Comparison of ENCODE assay signal across 8 cellular contexts in genomic region chr17:44324571-44325275, GRCh38. TPM values are rescaled to one million over a fixed set of nuclear protein-coding genes. Genes with fewer than 3 reads are reported as not detected.
DNase-seq lines count a peak whose midpoint lies in the region; ATAC-seq and TF ChIP-seq lines count a peak whose summit lies in the region.

Gene SLC25A39 (minus strand): TSS chr17:44324823. CDS start chr17:44323562, 1,261 bp downstream.

- no peaks in the 10 kb centered on the region for H3K27me3 ChIP-seq in osteoblast (ENCODE audit: insufficient read depth, low read length)
- H3K27me3 ChIP-seq in testis = no peaks in the 10 kb centered on the region

- 1% methylated on average over 23 to 68 of the region's 85 CpGs for WGBS in testis, 2 donors

- no peaks in the 10 kb centered on the region for H3K9me3 ChIP-seq in osteoblast (ENCODE audit: low read depth, low read length)
- no peaks in the 10 kb centered on the region for H3K9me3 ChIP-seq in testis

- peak within 1 kb of the TSS; percentile 95 to 97 for H3K27ac Mint-ChIP-seq in activated naive CD4-positive, alpha-beta T cell treated with anti-CD3 and anti-CD28 coated beads, Interleukin-2, amount 50 U/mL, for 72 hours

- peak within 1 kb of the TSS; percentile 88 for H2AFZ ChIP-seq in osteoblast (ENCODE audit: low read length)

- H3K9me3 Mint-ChIP-seq in activated naive CD4-positive, alpha-beta T cell treated with anti-CD3 and anti-CD28 coated beads, Interleukin-2, amount 50 U/mL, for 72 hours = no peaks in the 10 kb centered on the region

- H3K4me2 ChIP-seq in osteoblast (ENCODE audit: insufficient read depth, low read length) = peak within 1 kb of the TSS; percentile 94

- DNase-seq in NCI-H1048 (lab: John Stamatoyannopoulos, UW) (peak; percentile 70), SKM-1 (lab: John Stamatoyannopoulos, UW; ENCODE audit: unreplicated experiment) (peak; percentile 82), glomerular endothelial cell (ENCODE audit: extremely low read depth, low read depth, low spot score) (no peak), osteoblast (ENCODE audit: insufficient read length, low spot score, missing footprints) (peak; percentile 99), testis (peak; percentile 94)
- peak; percentile 96 to 99 for DNase-seq in activated naive CD4-positive, alpha-beta T cell treated with anti-CD3 and anti-CD28 coated beads, Interleukin-2, amount 50 U/mL, for 72 hours (ENCODE audit: low spot score in 2 of 2)

- H3K79me2 ChIP-seq in osteoblast (ENCODE audit: insufficient read depth, low read length) = peaks cover 15% of the 10 kb centered on the region

- intact Hi-C loops in testis (cut with DNase I; ENCODE audit: low total_unique reads) = loop anchor here (5.0 kb wide), 1 partner anchor 102 kb away; no protein-coding TSS in a partner anchor

- peaks cover 15% of the 10 kb centered on the region for H3K36me3 ChIP-seq in osteoblast (ENCODE audit: insufficient read depth, low read length)
- H3K36me3 ChIP-seq in testis (ENCODE audit: low read depth, missing control alignments) = no peaks in the 10 kb centered on the region

- H4K20me1 ChIP-seq in osteoblast (ENCODE audit: insufficient read depth, low read length) = peaks cover 19% of the 10 kb centered on the region

- H3K36me3 Mint-ChIP-seq in activated naive CD4-positive, alpha-beta T cell treated with anti-CD3 and anti-CD28 coated beads, Interleukin-2, amount 50 U/mL, for 72 hours = peaks cover 0 to 5% of the 10 kb centered on the region in 2 donors

- no peak for TF ChIP-seq POLR2A in testis (IDR thresholded peaks at IDR 0.05)

- TF ChIP-seq CTCF in osteoblast (IDR thresholded peaks at IDR 0.05; ENCODE audit: extremely low read depth, low read depth, low read length) (no peak), testis (IDR thresholded peaks at IDR 0.05) (peak in 2 of 3 experiments; percentile 14 to 27)

- H3K4me1 ChIP-seq in osteoblast (ENCODE audit: insufficient read depth, low read length) = peaks cover 13% of the 10 kb centered on the region
- peaks cover 12% of the 10 kb centered on the region for H3K4me1 ChIP-seq in testis

- peak; percentile 61 for ATAC-seq in HG02571 (IDR thresholded peaks at IDR 0.05; ENCODE audit: unreplicated experiment)
- peak; percentile 80 to 81 for ATAC-seq in activated naive CD4-positive, alpha-beta T cell treated with anti-CD3 and anti-CD28 coated beads, Interleukin-2, amount 50 U/mL, for 72 hours

- H3K27ac ChIP-seq in osteoblast (ENCODE audit: low read depth, low read length) (peak within 1 kb of the TSS; percentile 75), testis (peak within 1 kb of the TSS; percentile 88 to 95)

- H3K4me3 ChIP-seq in GM08714 (ENCODE audit: low read length) = peak within 1 kb of the TSS; percentile 73
- H3K4me3 ChIP-seq in osteoblast (ENCODE audit: insufficient read depth, low read length) = peak within 1 kb of the TSS; percentile 88
- H3K4me3 ChIP-seq in testis = peak within 1 kb of the TSS; percentile 94 to 99

RNA-seq across cellular contexts. Expression of gene SLC25A39, which starts in this region (rescaled TPM):
- total RNA-seq in activated naive CD4-positive, alpha-beta T cell treated with anti-CD3 and anti-CD28 coated beads, Interleukin-2, amount 50 U/mL, for 72 hours = 100 to 1,000 TPM in 1 of 2 donors, 10 to 100 TPM in 1; 92.4 to 131 TPM
- total RNA-seq in glomerular endothelial cell (100 and 126 TPM in 2 replicates), osteoblast (60.1 and 60.7 TPM in 2 replicates), testis (100 to 1,000 TPM; 131 to 176 TPM)
- polyA plus RNA-seq in testis (ENCODE audit: insufficient read depth, low read depth, low replicate concordance) = 141 TPM
